ENCODE assay signal across 8 cellular contexts in genomic region chr1:32703479-32704291, GRCh38. TPM values are rescaled to one million over a fixed set of nuclear protein-coding genes. Genes with fewer than 3 reads are reported as not detected.
DNase-seq lines count a peak whose midpoint lies in the region; ATAC-seq and TF ChIP-seq lines count a peak whose summit lies in the region.

No MANE protein-coding gene starts in this region.

- H3K27me3 ChIP-seq in lower lobe of right lung (ENCODE audit: low read depth), result no peaks in the 10 kb centered on the region

- peak overlapping the region; percentile 81 for H3K4me3 ChIP-seq in lower lobe of right lung

- TF ChIP-seq CTCF in chondrocyte (IDR thresholded peaks at IDR 0.05) (peak; percentile 19), lower lobe of right lung (IDR thresholded peaks at IDR 0.05) (no peak), type B pancreatic cell (conservative IDR thresholded peaks at IDR 0.05) (no peak)

- H3K36me3 Mint-ChIP-seq in activated T-cell treated with anti-CD3 and anti-CD28 coated beads, Interleukin-2, amount 50 U/mL, for 72 hours (ENCODE audit: insufficient read depth in 2 of 2), result peaks cover 0 to 3% of the 10 kb centered on the region in 2 donors
- H3K36me3 Mint-ChIP-seq in chondrocyte (ENCODE audit: low read depth) (peaks cover 2% of the 10 kb centered on the region), type B pancreatic cell (no peaks in the 10 kb centered on the region)

- H3K4me3 Mint-ChIP-seq in activated T-cell treated with anti-CD3 and anti-CD28 coated beads, Interleukin-2, amount 50 U/mL, for 72 hours, result peak overlapping the region; percentile 42 to 62
- H3K4me3 Mint-ChIP-seq in chondrocyte (ENCODE audit: unreplicated experiment) (peak overlapping the region; percentile 76), type B pancreatic cell (peak overlapping the region; percentile 89)

- intact Hi-C loops in lower lobe of right lung (cut with DNase I), result no loop called here

- no peak for ATAC-seq in activated T-cell treated with anti-CD3 and anti-CD28 coated beads, Interleukin-2, amount 50 U/mL, for 72 hours (replicated peaks in 1 of 2)
- ATAC-seq in lower lobe of right lung, result peak; percentile 7 to 24
- ATAC-seq in GM21723 (IDR thresholded peaks at IDR 0.05; ENCODE audit: unreplicated experiment), result no peak
- ATAC-seq in GM19455 (IDR thresholded peaks at IDR 0.05; ENCODE audit: unreplicated experiment), result no peak

- no peaks in the 10 kb centered on the region for H3K36me3 ChIP-seq in lower lobe of right lung

- peaks cover 34% of the 10 kb centered on the region for H3K4me1 ChIP-seq in lower lobe of right lung

- H3K27ac ChIP-seq in lower lobe of right lung, result peak overlapping the region; percentile 85

- no peak for DNase-seq in activated T-cell treated with anti-CD3 and anti-CD28 coated beads, Interleukin-2, amount 50 U/mL, for 72 hours
- DNase-seq in activated T-cell treated with anti-CD3 and anti-CD28 coated beads for 4 hours (no peak), chondrocyte (ENCODE audit: low spot score) (peak; percentile 96), lower lobe of right lung (no peak), type B pancreatic cell (ENCODE audit: extremely low spot score, unreplicated experiment) (no peak), SW 1271 (lab: John Stamatoyannopoulos, UW) (no peak)

- H3K27me3 Mint-ChIP-seq in activated T-cell treated with anti-CD3 and anti-CD28 coated beads, Interleukin-2, amount 50 U/mL, for 72 hours (ENCODE audit: low read depth), result peaks cover 28% of the 10 kb centered on the region
- no peaks in the 10 kb centered on the region for H3K27me3 Mint-ChIP-seq in chondrocyte (ENCODE audit: low read depth)
- H3K27me3 Mint-ChIP-seq in type B pancreatic cell, result peaks cover 10% of the 10 kb centered on the region

- H3K9me3 Mint-ChIP-seq in activated T-cell treated with anti-CD3 and anti-CD28 coated beads, Interleukin-2, amount 50 U/mL, for 72 hours, result no peaks in the 10 kb centered on the region
- H3K9me3 Mint-ChIP-seq in chondrocyte (ENCODE audit: low read depth), result no peaks in the 10 kb centered on the region
- no peaks in the 10 kb centered on the region for H3K9me3 Mint-ChIP-seq in type B pancreatic cell

- no peak overlapping the region for H3K27ac Mint-ChIP-seq in activated T-cell treated with anti-CD3 and anti-CD28 coated beads, Interleukin-2, amount 50 U/mL, for 72 hours
- peak overlapping the region; percentile 99 for H3K27ac Mint-ChIP-seq in chondrocyte (ENCODE audit: unreplicated experiment)
- H3K27ac Mint-ChIP-seq in type B pancreatic cell, result peak overlapping the region; percentile 90

- peaks cover 8% of the 10 kb centered on the region for H3K4me1 Mint-ChIP-seq in activated T-cell treated with anti-CD3 and anti-CD28 coated beads, Interleukin-2, amount 50 U/mL, for 72 hours (ENCODE audit: low read depth)
- peaks cover 61% of the 10 kb centered on the region for H3K4me1 Mint-ChIP-seq in chondrocyte (ENCODE audit: low read depth)
- peaks cover 19% of the 10 kb centered on the region for H3K4me1 Mint-ChIP-seq in type B pancreatic cell (ENCODE audit: unreplicated experiment)

- H3K9me3 ChIP-seq in lower lobe of right lung, result no peaks in the 10 kb centered on the region

RNA-seq across cellular contexts. Expression of gene SYNC, which starts 1.1 kb away (rescaled TPM):
- total RNA-seq in activated T-cell treated with anti-CD3 and anti-CD28 coated beads, Interleukin-2, amount 50 U/mL, for 72 hours, result not detected
- total RNA-seq in chondrocyte, result 66.8 to 72.5 TPM (median 71.8 TPM) in 3 replicates
- total RNA-seq in lower lobe of right lung, result 14.5 TPM
- total RNA-seq in type B pancreatic cell (ENCODE audit: low replicate concordance), result 1.2 and 1.3 TPM in 2 replicates

RNA-seq across cellular contexts. Expression of gene RBBP4, which starts 52.7 kb away (rescaled TPM):
- 100 to 1,000 TPM; 252 to 274 TPM for total RNA-seq in activated T-cell treated with anti-CD3 and anti-CD28 coated beads, Interleukin-2, amount 50 U/mL, for 72 hours
- total RNA-seq in chondrocyte (155 to 194 TPM (median 156 TPM) in 3 replicates), lower lobe of right lung (155 TPM), type B pancreatic cell (ENCODE audit: low replicate concordance) (274 and 386 TPM in 2 replicates)

RNA-seq across cellular contexts. Expression of gene ZBTB8OS, which starts 53.3 kb away (rescaled TPM):
- total RNA-seq in activated T-cell treated with anti-CD3 and anti-CD28 coated beads, Interleukin-2, amount 50 U/mL, for 72 hours, result 10 to 100 TPM; 61.2 to 77.4 TPM
- total RNA-seq in chondrocyte (30.0 to 41.1 TPM (median 36.7 TPM) in 3 replicates), lower lobe of right lung (55.9 TPM), type B pancreatic cell (ENCODE audit: low replicate concordance) (41.7 and 49.8 TPM in 2 replicates)

Comparison
In these comparisons a context has a peak if more than half of its experiments do, and no peak if none do; other contexts are left out.
1. ATAC-seq: peak in lower lobe of right lung (2 of 2); none in activated T-cell treated with anti-CD3 and anti-CD28 coated beads, Interleukin-2, amount 50 U/mL, for 72 hours (0 of 2), GM21723 (single experiment) and GM19455 (single experiment).
2. Peak in every context shown above with its lines, with median percentiles within 50 percentile points of each other: H3K4me3 Mint-ChIP-seq.